1 cellular context compared by ENCODE assay signal in genomic region chr10:122264931-122265330, GRCh38.
TF ChIP-seq lines count a peak whose summit lies in the region.

No MANE protein-coding gene starts in this region.

TF ChIP-seq in GM23338, 12 proteins besides CTCF, POLR2A, EP300 and RAD21 (continued from another document):
- TF ChIP-seq ZNF462 (CRISPR knock-in tag; IDR thresholded peaks at IDR 0.05) (no peak), STAT1 (IDR thresholded peaks at IDR 0.05; ENCODE audit: unreplicated experiment) (no peak), ZNF114 (CRISPR knock-in tag; IDR thresholded peaks at IDR 0.05) (no peak), EZH2 (IDR thresholded peaks at IDR 0.05; ENCODE audit: low read depth, unreplicated experiment) (no peak), EZH2phosphoT487 (IDR thresholded peaks at IDR 0.05; ENCODE audit: unreplicated experiment) (no peak), JUNB (IDR thresholded peaks at IDR 0.05; ENCODE audit: unreplicated experiment) (no peak), NANOG (IDR thresholded peaks at IDR 0.05; ENCODE audit: borderline replicate concordance) (no peak)
